ENCODE assay signal across 8 cellular contexts in genomic region chr10:110221044-110221720, GRCh38. TPM values are rescaled to one million over a fixed set of nuclear protein-coding genes. Genes with fewer than 3 reads are reported as not detected.
DNase-seq lines count a peak whose midpoint lies in the region; ATAC-seq and TF ChIP-seq lines count a peak whose summit lies in the region.

No MANE protein-coding gene starts in this region.

- H3K9me3 ChIP-seq in A673 (ENCODE audit: low read depth, low read length, poor library complexity, severe bottlenecking) = no peaks in the 10 kb centered on the region

- POLR2A ChIA-PET in A673 (lab: Charles Lee; ENCODE audit: low non-redundant PET) = interaction anchor here (1.3 kb wide), 1 partner anchor 10 kb away, joined by 3 read pairs; no protein-coding TSS in a partner anchor
- POLR2A ChIA-PET in naive thymus-derived CD8-positive, alpha-beta T cell (lab: Charles Lee) = interaction anchor here (1.6 to 10.1 kb wide), 2 partner anchors 12 to 83 kb away, joined by 6 to 153 read pairs; partner anchors contain the start of gene MXI1

- no peak overlapping the region for H3K27ac ChIP-seq in A673 (ENCODE audit: low read depth, low read length, poor library complexity, severe bottlenecking)

- peaks cover 15% of the 10 kb centered on the region for H3K4me1 ChIP-seq in A673 (ENCODE audit: insufficient read depth, low read length, poor library complexity, severe bottlenecking)

- no peak for ATAC-seq in naive thymus-derived CD8-positive, alpha-beta T cell
- no peak for ATAC-seq in GM19467 (IDR thresholded peaks at IDR 0.05; ENCODE audit: unreplicated experiment)
- no peak for ATAC-seq in HG03159 (IDR thresholded peaks at IDR 0.05; ENCODE audit: unreplicated experiment)

- H3K27me3 ChIP-seq in A673 (replicated peaks; ENCODE audit: insufficient read depth, low read depth, low read length, poor library complexity) = no peaks in the 10 kb centered on the region

- intact Hi-C loops in A673 (cut with micrococcal nuclease; ENCODE audit: unreplicated experiment) (loop anchor here (2.0 kb wide), 1 partner anchor 82 kb away; no protein-coding TSS in a partner anchor), head of caudate nucleus (cut with DNase I) (loop anchor here (10.0 kb wide), 1 partner anchor 336 kb away; no protein-coding TSS in a partner anchor)

- H3K4me3 ChIP-seq in A673 (ENCODE audit: low read depth, low read length, poor library complexity, severe bottlenecking) = peak overlapping the region; percentile 40

- peaks cover 16 to 29% (median 24%) of the 10 kb centered on the region in 3 donors for H3K4me1 Mint-ChIP-seq in IgD-negative memory B cell
- peaks cover 9 to 30% (median 20%) of the 10 kb centered on the region in 4 donors for H3K4me1 Mint-ChIP-seq in naive thymus-derived CD8-positive, alpha-beta T cell

- no peaks in the 10 kb centered on the region for H3K36me3 Mint-ChIP-seq in IgD-negative memory B cell
- H3K36me3 Mint-ChIP-seq in naive thymus-derived CD8-positive, alpha-beta T cell = no peaks in the 10 kb centered on the region

- no peaks in the 10 kb centered on the region for H3K36me3 ChIP-seq in A673 (ENCODE audit: insufficient read depth, low read length, poor library complexity, severe bottlenecking)

- no peak for TF ChIP-seq CTCF in A673 (conservative IDR thresholded peaks at IDR 0.05; ENCODE audit: low read depth, low read length)

- DNase-seq in A673 (ENCODE audit: low spot score) (no peak), dedifferentiated amniotic fluid mesenchymal stem cell (ENCODE audit: extremely low spot score) (peak; percentile 21), head of caudate nucleus (no peak), LoVo (ENCODE audit: low spot score) (no peak)
- DNase-seq in naive thymus-derived CD8-positive, alpha-beta T cell = no peak

- H3K9me3 Mint-ChIP-seq in IgD-negative memory B cell = no peaks in the 10 kb centered on the region
- no peaks in the 10 kb centered on the region for H3K9me3 Mint-ChIP-seq in naive thymus-derived CD8-positive, alpha-beta T cell

- peaks cover 3% of the 10 kb centered on the region for H3K27me3 Mint-ChIP-seq in IgD-negative memory B cell
- peaks cover 0 to 32% (median 10%) of the 10 kb centered on the region in 5 donors for H3K27me3 Mint-ChIP-seq in naive thymus-derived CD8-positive, alpha-beta T cell

- no peak overlapping the region for H3K27ac Mint-ChIP-seq in IgD-negative memory B cell
- H3K27ac Mint-ChIP-seq in naive thymus-derived CD8-positive, alpha-beta T cell = peak overlapping the region in 5 of 10 donors; percentile 55 to 92 (median 83)

- H3K4me3 Mint-ChIP-seq in IgD-negative memory B cell = peak overlapping the region in 3 of 4 donors; percentile 34 to 92 (median 61)
- H3K4me3 Mint-ChIP-seq in naive thymus-derived CD8-positive, alpha-beta T cell = peak overlapping the region in 8 of 10 donors; percentile 66 to 86 (median 79)

- CTCF ChIA-PET in A673 (lab: Charles Lee) = interaction anchor here (0.8 to 0.9 kb wide), 2 partner anchors 10 to 337 kb away, joined by 5 to 6 read pairs; no protein-coding TSS in a partner anchor

- BruUV-seq in A673 (replicated peaks; lab: Mats Ljungman, UMichigan) = no TSS peak

RNA-seq across cellular contexts. Expression of gene MXI1, which starts 13.8 kb away (rescaled TPM):
- total RNA-seq in A673 (2021) = 17.3 and 21.1 TPM in 2 replicates
- polyA plus RNA-seq in IgD-negative memory B cell = 13.9 TPM
- 10 to 100 TPM; 36.9 to 37.7 TPM for total RNA-seq in naive thymus-derived CD8-positive, alpha-beta T cell
- 10 to 100 TPM; 18.1 to 20.9 (median 20.1) TPM for polyA plus RNA-seq in naive thymus-derived CD8-positive, alpha-beta T cell
